In the genomic region with DNA sequence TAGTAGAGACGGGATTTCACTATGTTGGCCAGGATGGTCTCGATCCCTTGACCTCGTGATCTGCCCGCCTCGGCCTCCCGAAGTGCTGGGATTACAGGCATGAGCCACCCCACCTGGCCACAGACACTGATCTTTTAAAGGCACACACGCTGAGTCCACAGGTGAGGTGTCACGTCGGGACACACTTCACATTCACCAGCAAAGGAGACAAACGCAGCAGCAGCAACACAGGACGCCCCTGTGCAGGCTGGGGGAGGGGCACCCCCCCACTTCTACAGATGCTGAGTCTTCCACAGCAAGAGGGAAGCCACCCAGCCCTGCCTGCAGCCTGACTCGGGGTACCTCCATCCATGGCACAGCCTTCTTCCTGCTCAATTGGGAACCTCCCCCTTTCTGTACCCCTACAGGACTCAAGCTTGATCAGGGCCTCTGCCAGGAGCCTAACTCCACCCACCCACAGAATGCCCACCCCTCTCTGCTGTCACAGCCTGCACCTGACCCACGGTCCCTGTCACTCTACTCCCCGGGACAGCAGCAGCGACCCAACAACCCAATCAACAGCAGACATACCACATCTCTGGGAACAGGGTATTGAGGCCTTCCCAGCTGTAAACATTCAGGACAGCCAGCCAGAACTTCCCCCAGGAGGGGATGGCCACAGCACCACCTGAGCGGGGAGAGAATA, we compare ENCODE assay signal across 14 cellular contexts.
"Had no signal": no experiment of that assay in that cellular context is flagged by ENCODE, and none has a peak within 500 bp of the region (broad histone marks: within the 10 kb centered on the region; RNA-seq: fewer than 3 reads in every experiment).

No MANE protein-coding gene starts in this region.

- H3K4me3 Mint-ChIP-seq: activated naive CD4-positive, alpha-beta T cell treated with anti-CD3 and anti-CD28 coated beads for 36 hours; effector memory CD8-positive, alpha-beta T cell had no signal

- H3K27me3 ChIP-seq: cardiac muscle cell, right lobe of liver, uterus had no signal

- DNase-seq: activated naive CD4-positive, alpha-beta T cell treated with anti-CD3 and anti-CD28 coated beads for 36 hours; effector memory CD8-positive, alpha-beta T cell; left cardiac atrium; midbrain; psoas muscle; stimulated activated CD4-positive, alpha-beta T cell treated with anti-CD3 and anti-CD28 coated beads, Interleukin-2, amount 100 ng/mL, for 24 hours; stimulated activated naive CD4-positive, alpha-beta T cell had no signal

- FAIRE-seq: astrocyte had no signal

- H3K9me3 Mint-ChIP-seq: activated naive CD4-positive, alpha-beta T cell treated with anti-CD3 and anti-CD28 coated beads for 36 hours; effector memory CD8-positive, alpha-beta T cell had no signal

- H3K4me1 ChIP-seq: right lobe of liver, uterus had no signal

- H3K36me3 ChIP-seq: uterus had no signal

- H3K27ac ChIP-seq: coronary artery, lower lobe of right lung, psoas muscle, right lobe of liver, uterus had no signal

- H3K9me3 ChIP-seq: lower lobe of right lung, psoas muscle, right lobe of liver, uterus had no signal

- H3K27ac Mint-ChIP-seq: activated naive CD4-positive, alpha-beta T cell treated with anti-CD3 and anti-CD28 coated beads for 36 hours; effector memory CD8-positive, alpha-beta T cell had no signal

- H3K4me3 ChIP-seq: cardiac muscle cell, coronary artery, lower lobe of right lung, psoas muscle, right lobe of liver, uterus had no signal

- ATAC-seq: activated CD4-positive, CD25-positive, alpha-beta regulatory T cell treated with anti-CD3 and anti-CD28 coated beads, Interleukin-2, amount 50 U/mL, for 24 hours; effector memory CD8-positive, alpha-beta T cell; right lobe of liver had no signal

- H3K27me3 Mint-ChIP-seq: effector memory CD8-positive, alpha-beta T cell had no signal
